In genomic region chr1:94736549-94736948, GRCh38 we compare ENCODE assay signal across 11 cellular contexts.
DNase-seq lines count a peak whose midpoint lies in the region; ATAC-seq, FAIRE-seq and TF ChIP-seq lines count a peak whose summit lies in the region.
"Had no signal": no experiment of that assay in that cellular context is flagged by ENCODE, and none has a peak within 500 bp of the region (broad histone marks: within the 10 kb centered on the region; RNA-seq: fewer than 3 reads in every experiment).

No MANE protein-coding gene starts in this region.

- no peaks in the 10 kb centered on the region for H3K27me3 ChIP-seq in HepG2 (ENCODE audit: control insufficient read depth in 1 of 2, insufficient read depth in 2 of 2, low read length in 2 of 2)
- H3K27me3 ChIP-seq in right lobe of liver, result no peaks in the 10 kb centered on the region
- no peaks in the 10 kb centered on the region for H3K27me3 ChIP-seq in esophagus muscularis mucosa
- no peaks in the 10 kb centered on the region for H3K27me3 ChIP-seq in small intestine (ENCODE audit: control insufficient read depth in 2 of 2, insufficient read depth in 2 of 2, low read length in 2 of 2)
- H3K27me3 ChIP-seq: BE2C had no signal

- no peak overlapping the region for H3K27ac ChIP-seq in HepG2 (ENCODE audit: extremely low read length, insufficient read depth, low read length)
- H3K27ac ChIP-seq in right lobe of liver, result no peak overlapping the region
- H3K27ac ChIP-seq in esophagus muscularis mucosa (replicated peaks in 1 of 4), result no peak overlapping the region
- H3K27ac ChIP-seq in small intestine (ENCODE audit: low read depth in 1 of 2, low read length in 1 of 2), result no peak overlapping the region

- 19% methylated on average over 1 of the region's 1 CpG for WGBS in HepG2 (ENCODE audit: low lambda C conversion rate)
- 36% methylated on average over 1 of the region's 1 CpG for WGBS in right lobe of liver (ENCODE audit: insufficient coverage, low coverage, low lambda C conversion rate, missing lambda C conversion rate)
- 97% methylated on average over 1 of the region's 1 CpG for WGBS in esophagus muscularis mucosa
- WGBS in small intestine, 3 donors, result 42 to 80% (median 54%) methylated on average over 1 of the region's 1 CpG

- TF ChIP-seq POLR2A in HepG2 (IDR thresholded peaks at IDR 0.05; ENCODE audit: insufficient read depth in 1 of 2, low read depth in 2 of 2, low read length in 2 of 2) (no peak), right lobe of liver (IDR thresholded peaks at IDR 0.05) (no peak), esophagus muscularis mucosa (IDR thresholded peaks at IDR 0.05; ENCODE audit: low read depth) (no peak)

- H4K20me1 ChIP-seq in HepG2 (ENCODE audit: insufficient read depth, low read length), result no peaks in the 10 kb centered on the region

- peak overlapping the region; percentile 24; the same call in 1 of the 2 replicates for H3K4me2 ChIP-seq in HepG2 (ENCODE audit: low read depth, low read length)

- intact Hi-C loops in HepG2 (cut with micrococcal nuclease; ENCODE audit: unreplicated experiment), result no loop called here
- intact Hi-C loops in right lobe of liver (cut with DNase I), result no loop called here
- intact Hi-C loops in esophagus muscularis mucosa (cut with DNase I), result no loop called here

- ATAC-seq in HepG2, result peak; percentile 79
- ATAC-seq in right lobe of liver, result no peak
- no peak for ATAC-seq in HG02884 (IDR thresholded peaks at IDR 0.05; ENCODE audit: unreplicated experiment)
- ATAC-seq: HCT116 had no signal

- CTCF ChIA-PET in HepG2 (lab: Yijun Ruan, JAX; ENCODE audit: low intra/inter-chr PET ratio, low total read pairs), result no interaction called here

- no peaks in the 10 kb centered on the region for H3K79me2 ChIP-seq in HepG2 (ENCODE audit: insufficient read depth, low read length)

- TF ChIP-seq RAD21 in HepG2 (CRISPR knock-in tag; IDR thresholded peaks at IDR 0.05), result no peak

- no peak overlapping the region for H2AFZ ChIP-seq in HepG2 (ENCODE audit: low read length)

- TF ChIP-seq EP300 in HepG2 (IDR thresholded peaks at IDR 0.05; ENCODE audit: low read depth in 2 of 2, low read length in 2 of 2) (no peak), HepG2 (CRISPR knock-in tag; IDR thresholded peaks at IDR 0.05; ENCODE audit: borderline replicate concordance) (no peak), esophagus muscularis mucosa (IDR thresholded peaks at IDR 0.05) (no peak)

- TF ChIP-seq CTCF in HepG2 (CRISPR knock-in tag; IDR thresholded peaks at IDR 0.05), result no peak
- no peak for TF ChIP-seq CTCF in right lobe of liver (IDR thresholded peaks at IDR 0.05)
- no peak for TF ChIP-seq CTCF in esophagus muscularis mucosa (IDR thresholded peaks at IDR 0.05)

- DNase-seq in HepG2 (ENCODE audit: low spot score), result peak; percentile 58
- no peak for DNase-seq in right lobe of liver
- DNase-seq in esophagus muscularis mucosa (ENCODE audit: extremely low spot score), result peak; percentile 5
- DNase-seq in small intestine, result peak; percentile 34
- no peak for DNase-seq in dedifferentiated amniotic fluid mesenchymal stem cell (ENCODE audit: extremely low spot score)
- DNase-seq in activated CD4-positive, alpha-beta T cell treated with anti-CD3 and anti-CD28 coated beads for 4 hours, result no peak
- DNase-seq: BE2C; CD8-positive, alpha-beta memory T cell; DMS53 had no signal

- FAIRE-seq in HepG2 (lab: Jason Lieb, UNC), result peak; percentile 74
- no peak for FAIRE-seq in small intestine (lab: Jason Lieb, UNC)

- H3K4me3 ChIP-seq in HepG2 (replicated peaks in 1 of 3; ENCODE audit: insufficient read depth in 1 of 3, low read depth in 2 of 3, low read length in 3 of 3), result 0 out of 6 replicates have a peak overlapping the region, but pooled peaks of 1 of the 3 experiments have one; percentile 10
- no peak overlapping the region for H3K4me3 ChIP-seq in right lobe of liver
- H3K4me3 ChIP-seq in esophagus muscularis mucosa, result no peak overlapping the region
- no peak overlapping the region for H3K4me3 ChIP-seq in small intestine (ENCODE audit: low read depth in 1 of 2, low read length in 2 of 2)

- H3K9me3 ChIP-seq in HepG2 (ENCODE audit: low read length) (no peaks in the 10 kb centered on the region), right lobe of liver (no peaks in the 10 kb centered on the region), esophagus muscularis mucosa (no peaks in the 10 kb centered on the region), small intestine (ENCODE audit: control insufficient read depth, low read depth) (no peaks in the 10 kb centered on the region)
- H3K9me3 ChIP-seq: BE2C had no signal

- H3K9ac ChIP-seq in HepG2 (ENCODE audit: insufficient read depth, low read depth, low read length), result no peak overlapping the region

- in situ Hi-C loops in HepG2 (cut with HindIII; ENCODE audit: extremely low pct_ligation_motif_present, low pct_unique_long_range_greater_than_20kb), result no loop called here

- no peaks in the 10 kb centered on the region; a peak in 1 of 5 replicates for H3K36me3 ChIP-seq in HepG2 (replicated peaks in 1 of 2; ENCODE audit: control insufficient read depth in 1 of 2, insufficient read depth in 2 of 2, low read length in 2 of 2)
- H3K36me3 ChIP-seq in right lobe of liver, result no peaks in the 10 kb centered on the region
- no peaks in the 10 kb centered on the region for H3K36me3 ChIP-seq in esophagus muscularis mucosa
- no peaks in the 10 kb centered on the region for H3K36me3 ChIP-seq in small intestine (ENCODE audit: control insufficient read depth in 2 of 2, insufficient read depth in 2 of 2, low read length in 2 of 2)
- H3K36me3 ChIP-seq: BE2C had no signal

- POLR2A ChIA-PET in HepG2 (lab: Yijun Ruan, JAX), result no interaction called here

- H3K4me1 ChIP-seq in HepG2 (ENCODE audit: insufficient read depth, low read length) (peaks cover 32% of the 10 kb centered on the region), right lobe of liver (no peaks in the 10 kb centered on the region), esophagus muscularis mucosa (peaks cover 12 to 16% (median 15%) of the 10 kb centered on the region in 4 donors), small intestine (ENCODE audit: control insufficient read depth in 2 of 2, insufficient read depth in 1 of 2, low read depth in 1 of 2, low read length in 1 of 2) (peaks cover 0 to 11% of the 10 kb centered on the region in 2 donors)
- H3K4me1 ChIP-seq: BE2C had no signal

- BruUV-seq in HepG2 (replicated peaks; lab: Mats Ljungman, UMichigan), result no TSS peak

TF ChIP-seq in HepG2, 621 proteins besides CTCF, POLR2A, EP300 and RAD21 (continues in another document):
- TF ChIP-seq HNF4G (IDR thresholded peaks at IDR 0.05; ENCODE audit: borderline replicate concordance, low read depth, low read length) (peak; percentile 39; the same call in 1 of the 2 replicates), HNF4G (CRISPR knock-in tag; IDR thresholded peaks at IDR 0.05; ENCODE audit: borderline replicate concordance, low read depth) (no peak), SP5 (CRISPR knock-in tag; IDR thresholded peaks at IDR 0.05; ENCODE audit: borderline replicate concordance, low read depth) (peak; percentile 45; the same call in 1 of the 2 replicates), BRF2 (CRISPR knock-in tag; IDR thresholded peaks at IDR 0.05) (no peak), SOX13 (IDR thresholded peaks at IDR 0.05) (no peak), SOX13 (CRISPR knock-in tag; conservative IDR thresholded peaks at IDR 0.05 in 1 of 2, IDR thresholded peaks at IDR 0.05 in 1 of 2) (peak in 1 of 2 experiments; percentile 43; a peak in 2 of 4 replicates), POGK (CRISPR knock-in tag; conservative IDR thresholded peaks at IDR 0.05) (no peak), HNF4A (CRISPR knock-in tag; IDR thresholded peaks at IDR 0.05) (peak; percentile 71), FOXP1 (IDR thresholded peaks at IDR 0.05) (no peak), FOXP1 (CRISPR knock-in tag; IDR thresholded peaks at IDR 0.05) (peak; percentile 43; the same call in 1 of the 2 replicates), ZFAT (CRISPR knock-in tag; conservative IDR thresholded peaks at IDR 0.05) (no peak), CREM (IDR thresholded peaks at IDR 0.05) (no peak), CREM (CRISPR knock-in tag; IDR thresholded peaks at IDR 0.05) (no peak)

Comparison
In these comparisons a context has a peak if more than half of its experiments do, and no peak if none do; other contexts are left out.
1. DNase-seq: peak in HepG2 (single experiment), esophagus muscularis mucosa (single experiment) and small intestine (single experiment); none in right lobe of liver (0 of 3), dedifferentiated amniotic fluid mesenchymal stem cell (single experiment) and activated CD4-positive, alpha-beta T cell treated with anti-CD3 and anti-CD28 coated beads for 4 hours (0 of 2).